Comparison of ENCODE assay signal across 8 cellular contexts in genomic region chr9:70110194-70111041, GRCh38.
DNase-seq lines count a peak whose midpoint lies in the region; ATAC-seq, FAIRE-seq and TF ChIP-seq lines count a peak whose summit lies in the region.

No MANE protein-coding gene starts in this region.

- no peaks in the 10 kb centered on the region for H3K27me3 Mint-ChIP-seq in astrocyte (ENCODE audit: low read depth, unreplicated experiment)

- H3K4me3 ChIP-seq in astrocyte (ENCODE audit: insufficient read depth, low read depth, low read length): peak overlapping the region; percentile 34

- peaks cover 51% of the 10 kb centered on the region for H3K4me1 Mint-ChIP-seq in astrocyte (ENCODE audit: low read depth, unreplicated experiment)

- H3K27ac ChIP-seq in astrocyte (ENCODE audit: low read depth, low read length): peak overlapping the region; percentile 45

- FAIRE-seq in astrocyte (lab: Jason Lieb, UNC): peak; percentile 63

- no peaks in the 10 kb centered on the region for H3K79me2 ChIP-seq in astrocyte (ENCODE audit: insufficient read depth, low read length)

- peak; percentile 85 for DNase-seq in NCI-H1092 treated with DMSO at 0.1 percent for 48 hours (lab: John Stamatoyannopoulos, UW)
- DNase-seq in astrocyte (ENCODE audit: low read depth): peak; percentile 50
- peak; percentile 35 for DNase-seq in pulmonary artery endothelial cell (ENCODE audit: low read depth, low spot score)
- DNase-seq in activated gamma-delta T cell (lab: John Stamatoyannopoulos, UW): no peak
- DNase-seq in HuH-7 (ENCODE audit: low spot score): no peak
- no peak for DNase-seq in occipital lobe (lab: John Stamatoyannopoulos, UW)

- no peaks in the 10 kb centered on the region for H3K9me3 ChIP-seq in astrocyte (ENCODE audit: insufficient read depth, low read depth, low read length)

- H4K20me1 ChIP-seq in astrocyte (ENCODE audit: insufficient read depth, low read length): no peaks in the 10 kb centered on the region

- no peaks in the 10 kb centered on the region for H3K27me3 ChIP-seq in astrocyte (ENCODE audit: insufficient read depth, low read length)

- peak overlapping the region; percentile 23 for H3K4me3 Mint-ChIP-seq in astrocyte (ENCODE audit: unreplicated experiment)

- H3K9me3 Mint-ChIP-seq in astrocyte (ENCODE audit: unreplicated experiment): no peaks in the 10 kb centered on the region

- H3K9ac ChIP-seq in astrocyte (ENCODE audit: low read length): peak overlapping the region; percentile 57

- H3K27ac Mint-ChIP-seq in astrocyte (ENCODE audit: unreplicated experiment): peak overlapping the region; percentile 81

- H2AFZ ChIP-seq in astrocyte (ENCODE audit: low read depth, low read length): no peak overlapping the region

- peak; percentile 17 for ATAC-seq in GM18520 (IDR thresholded peaks at IDR 0.05; ENCODE audit: unreplicated experiment)
- no peak for ATAC-seq in HG03095 (IDR thresholded peaks at IDR 0.05; ENCODE audit: unreplicated experiment)

- peak overlapping the region; percentile 57 for H3K4me2 ChIP-seq in astrocyte (ENCODE audit: low read length)

- peaks cover 3% of the 10 kb centered on the region for H3K36me3 ChIP-seq in astrocyte (ENCODE audit: insufficient read depth, low read length)

- H3K36me3 Mint-ChIP-seq in astrocyte (ENCODE audit: low read depth, unreplicated experiment): peaks cover 21% of the 10 kb centered on the region

- H3K4me1 ChIP-seq in astrocyte (ENCODE audit: insufficient read depth, low read length): peaks cover 32% of the 10 kb centered on the region

- no peak for TF ChIP-seq CTCF in astrocyte (IDR thresholded peaks at IDR 0.05; ENCODE audit: insufficient read depth, low read depth, low read length)

Comparison
In these comparisons a context has a peak if more than half of its experiments do, and no peak if none do; other contexts are left out.
1. DNase-seq: peak in NCI-H1092 treated with DMSO at 0.1 percent for 48 hours (single experiment), astrocyte (single experiment) and pulmonary artery endothelial cell (single experiment); none in activated gamma-delta T cell (single experiment), HuH-7 (single experiment) and occipital lobe (single experiment).